9 cellular contexts compared by ENCODE assay signal in the genomic region with DNA sequence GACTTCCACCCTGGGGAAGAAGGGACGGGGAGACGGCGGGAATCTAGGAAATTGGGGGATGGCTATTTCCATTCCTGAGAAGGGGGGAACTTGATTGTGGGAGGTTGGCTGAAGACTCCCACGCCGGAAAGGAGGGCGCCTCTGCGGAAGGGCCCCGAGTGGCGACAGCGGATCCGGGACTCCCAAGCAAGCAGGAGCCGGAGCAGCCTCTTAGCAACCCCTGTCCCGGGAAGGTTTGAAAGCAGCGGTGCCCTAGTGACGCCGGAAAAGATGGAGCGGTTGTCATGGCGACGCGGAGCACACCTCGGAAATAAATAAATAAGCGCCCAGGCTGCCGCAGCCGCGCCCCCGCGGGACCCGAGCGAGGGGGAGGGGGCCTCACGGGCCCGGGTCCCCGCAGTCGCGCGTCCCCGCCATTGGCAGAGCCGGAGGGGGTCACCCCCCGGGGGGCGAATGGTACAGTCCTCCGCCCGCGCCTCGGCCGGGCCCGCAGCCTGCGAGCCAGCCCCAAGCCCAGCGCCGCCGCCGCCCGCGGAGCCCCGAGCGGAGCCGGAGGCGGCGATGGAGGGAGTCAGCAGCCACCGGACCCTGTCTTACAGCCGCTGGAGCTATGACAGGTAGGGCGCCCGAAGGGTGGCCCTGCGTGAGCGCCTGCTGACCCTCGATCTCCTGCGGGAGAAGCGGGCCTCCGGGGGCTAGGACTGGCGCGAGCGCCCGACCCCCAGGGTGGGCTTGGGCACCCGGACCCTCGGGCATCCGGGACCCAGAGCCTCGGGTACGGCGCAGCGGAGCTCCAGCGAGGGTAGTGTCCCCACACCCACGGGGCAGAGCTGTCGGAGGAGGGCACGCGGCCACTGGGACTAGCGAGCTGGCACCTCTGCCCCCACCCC. TPM values are rescaled to one million over a fixed set of nuclear protein-coding genes. Genes with fewer than 3 reads are reported as not detected.
DNase-seq lines count a peak whose midpoint lies in the region; TF ChIP-seq lines count a peak whose summit lies in the region.
"Had no signal": no experiment of that assay in that cellular context is flagged by ENCODE, and none has a peak within 500 bp of the region (broad histone marks: within the 10 kb centered on the region; RNA-seq: fewer than 3 reads in every experiment).

No MANE protein-coding gene starts in this region.

- CTCF ChIA-PET in activated naive CD4-positive, alpha-beta T cell treated with anti-CD3 and anti-CD28 coated beads, Interleukin-2, amount 10 ng/mL, durations not matched to agents 7 days and 5 days (lab: Charles Lee) = interaction anchor here (0.8 kb wide), 1 partner anchor 80 kb away, joined by 3 read pairs; no protein-coding TSS in a partner anchor

- H3K9me3 Mint-ChIP-seq in activated naive CD4-positive, alpha-beta T cell treated with anti-CD3 and anti-CD28 coated beads, Interleukin-2, amount 10 ng/mL, durations not matched to agents 7 days and 5 days = no peaks in the 10 kb centered on the region
- H3K9me3 Mint-ChIP-seq in neural crest cell = no peaks in the 10 kb centered on the region

- H3K4me1 Mint-ChIP-seq in activated naive CD4-positive, alpha-beta T cell treated with anti-CD3 and anti-CD28 coated beads, Interleukin-2, amount 10 ng/mL, durations not matched to agents 7 days and 5 days = peaks cover 14% of the 10 kb centered on the region
- H3K4me1 Mint-ChIP-seq in neural crest cell = peaks cover 14% of the 10 kb centered on the region

- H3K9me3 ChIP-seq in Peyer's patch = no peaks in the 10 kb centered on the region
- H3K9me3 ChIP-seq in stomach smooth muscle (ENCODE audit: control insufficient read depth in 2 of 2, low read length in 2 of 2) = no peaks in the 10 kb centered on the region

- no peak overlapping the region for H3K27ac Mint-ChIP-seq in activated naive CD4-positive, alpha-beta T cell treated with anti-CD3 and anti-CD28 coated beads, Interleukin-2, amount 10 ng/mL, durations not matched to agents 7 days and 5 days
- peak overlapping the region; percentile 84 for H3K27ac Mint-ChIP-seq in neural crest cell (ENCODE audit: unreplicated experiment)

- DNase-seq in NCI-H2029 (lab: John Stamatoyannopoulos, UW) = peak; percentile 37
- no peak for DNase-seq in NCI-H2029 treated with DMSO at 0.1 percent for 48 hours (lab: John Stamatoyannopoulos, UW)
- peak; percentile 54 to 83 (median 67) for DNase-seq in Peyer's patch
- peak; percentile 83 for DNase-seq in activated naive CD4-positive, alpha-beta T cell treated with anti-CD3 and anti-CD28 coated beads, Interleukin-2, amount 10 ng/mL, durations not matched to agents 7 days and 5 days
- DNase-seq in globus pallidus (ENCODE audit: low spot score) = peak; percentile 51
- DNase-seq in neural crest cell (ENCODE audit: low read depth, low spot score) = peak; percentile 53
- no peak for DNase-seq in SKM-1 (lab: John Stamatoyannopoulos, UW; ENCODE audit: unreplicated experiment)

- H3K36me3 ChIP-seq in Peyer's patch (no peaks in the 10 kb centered on the region), stomach smooth muscle (ENCODE audit: control insufficient read depth in 2 of 2, insufficient read depth in 2 of 2, low read length in 2 of 2) (no peaks in the 10 kb centered on the region)

- TF ChIP-seq CTCF in Peyer's patch (IDR thresholded peaks at IDR 0.05) (no peak), neural crest cell (conservative IDR thresholded peaks at IDR 0.05) (no peak)

- H3K4me1 ChIP-seq in Peyer's patch (peaks cover 0 to 22% (median 6%) of the 10 kb centered on the region in 4 donors), stomach smooth muscle (ENCODE audit: control insufficient read depth, insufficient read depth, low read length) (peaks cover 12% of the 10 kb centered on the region)

- peaks cover 0 to 9% of the 10 kb centered on the region in 2 donors for H3K27me3 ChIP-seq in Peyer's patch
- no peaks in the 10 kb centered on the region for H3K27me3 ChIP-seq in stomach smooth muscle (ENCODE audit: control insufficient read depth in 1 of 2, insufficient read depth in 2 of 2, low read length in 2 of 2)

- H3K36me3 Mint-ChIP-seq in activated naive CD4-positive, alpha-beta T cell treated with anti-CD3 and anti-CD28 coated beads, Interleukin-2, amount 10 ng/mL, durations not matched to agents 7 days and 5 days = peaks cover 2% of the 10 kb centered on the region
- no peaks in the 10 kb centered on the region for H3K36me3 Mint-ChIP-seq in neural crest cell (ENCODE audit: low read depth)

- H3K27ac ChIP-seq in Peyer's patch = peak overlapping the region; percentile 63 to 85 (median 72)
- peak overlapping the region; percentile 53 for H3K27ac ChIP-seq in stomach smooth muscle (ENCODE audit: low read length)

- H3K27me3 Mint-ChIP-seq in activated naive CD4-positive, alpha-beta T cell treated with anti-CD3 and anti-CD28 coated beads, Interleukin-2, amount 10 ng/mL, durations not matched to agents 7 days and 5 days = peaks cover 69% of the 10 kb centered on the region
- H3K27me3 Mint-ChIP-seq in neural crest cell (ENCODE audit: low read depth) = peaks cover 69% of the 10 kb centered on the region

- peak overlapping the region; percentile 68 for H3K4me3 Mint-ChIP-seq in activated naive CD4-positive, alpha-beta T cell treated with anti-CD3 and anti-CD28 coated beads, Interleukin-2, amount 10 ng/mL, durations not matched to agents 7 days and 5 days
- peak overlapping the region; percentile 87 for H3K4me3 Mint-ChIP-seq in neural crest cell

- peak overlapping the region; percentile 62 to 67 for H3K9ac ChIP-seq in stomach smooth muscle (ENCODE audit: low read length in 2 of 2)

- TF ChIP-seq POLR2A in Peyer's patch (IDR thresholded peaks at IDR 0.05) = no peak

- peak overlapping the region; percentile 51 to 72 (median 67) for H3K4me3 ChIP-seq in Peyer's patch
- peak overlapping the region; percentile 64 to 80 for H3K4me3 ChIP-seq in stomach smooth muscle (ENCODE audit: low read length in 2 of 2)

RNA-seq across cellular contexts. Expression of a gene that starts 31.9 kb away (rescaled TPM):
- 100 to 1,000 TPM; 132 to 345 (median 190) TPM for total RNA-seq in Peyer's patch
- total RNA-seq in neural crest cell = 317 and 324 TPM in 2 replicates

RNA-seq across cellular contexts. Expression of a gene that starts 53.7 kb away (rescaled TPM):
- total RNA-seq in Peyer's patch (not detected), neural crest cell (not detected in 2 replicates)
- total RNA-seq: subcutaneous adipose tissue had no signal

Comparison
In these comparisons a context has a peak if more than half of its experiments do, and no peak if none do; other contexts are left out.
1. DNase-seq: peak in NCI-H2029 (single experiment), Peyer's patch (3 of 3), activated naive CD4-positive, alpha-beta T cell treated with anti-CD3 and anti-CD28 coated beads, Interleukin-2, amount 10 ng/mL, durations not matched to agents 7 days and 5 days (single experiment), globus pallidus (single experiment) and neural crest cell (single experiment); none in NCI-H2029 treated with DMSO at 0.1 percent for 48 hours (single experiment) and SKM-1 (single experiment).